In the genomic region with DNA sequence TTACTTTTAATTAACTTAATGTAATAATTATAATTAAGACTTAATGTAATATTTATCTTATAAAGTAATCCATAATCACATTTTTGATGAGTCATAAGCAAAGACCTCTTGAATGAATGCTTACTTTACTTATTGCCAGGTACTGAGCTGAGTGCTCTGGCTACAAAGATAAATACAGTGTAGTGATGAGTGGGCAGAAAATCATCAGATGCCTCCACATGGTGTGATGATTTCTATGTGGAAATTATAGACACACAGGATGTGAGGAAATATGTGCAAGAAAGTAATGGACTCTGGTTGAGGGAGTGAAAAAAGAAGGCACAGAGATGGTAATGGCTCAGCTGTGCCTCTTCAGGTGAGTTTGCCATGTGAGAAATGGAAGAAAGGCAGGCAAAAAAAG, we compare ENCODE assay signal across 22 cellular contexts.
"Had no signal": no experiment of that assay in that cellular context is flagged by ENCODE, and none has a peak within 500 bp of the region (broad histone marks: within the 10 kb centered on the region; RNA-seq: fewer than 3 reads in every experiment).

No MANE protein-coding gene starts in this region.

- H3K27ac Mint-ChIP-seq: activated CD4-positive, alpha-beta T cell treated with anti-CD3 and anti-CD28 coated beads, Interleukin-2, amount 10 ng/mL, durations not matched to agents 7 days and 5 days; activated CD8-positive, alpha-beta T cell treated with anti-CD3 and anti-CD28 coated beads, Interleukin-2, amount 10 ng/mL, durations not matched to agents 7 days and 5 days; activated T-cell treated with anti-CD3 and anti-CD28 coated beads, Interleukin-2, amount 50 U/mL, for 24 hours; dendritic cell treated with granulocyte-macrophage colony-stimulating factor and Interleukin-4, amounts not matched to agents 40 ng/mL and 50 ng/mL, for 4 days; stimulated activated naive CD8-positive, alpha-beta T cell treated with anti-CD3 and anti-CD28 coated beads, Interleukin-15, Interleukin-2, amounts not matched to agents 100 ng/mL and 50 ng/mL, for 24 hours; T-cell had no signal

- H3K4me1 Mint-ChIP-seq: activated CD4-positive, alpha-beta T cell treated with anti-CD3 and anti-CD28 coated beads, Interleukin-2, amount 10 ng/mL, durations not matched to agents 7 days and 5 days had no signal

- H3K27me3 Mint-ChIP-seq: activated CD4-positive, alpha-beta T cell treated with anti-CD3 and anti-CD28 coated beads, Interleukin-2, amount 10 ng/mL, durations not matched to agents 7 days and 5 days; dendritic cell treated with granulocyte-macrophage colony-stimulating factor and Interleukin-4, amounts not matched to agents 40 ng/mL and 50 ng/mL, for 4 days had no signal

- H3K27me3 ChIP-seq: ascending aorta, esophagus squamous epithelium, suprapubic skin, transverse colon had no signal

- H3K9me3 Mint-ChIP-seq: activated CD4-positive, alpha-beta T cell treated with anti-CD3 and anti-CD28 coated beads, Interleukin-2, amount 10 ng/mL, durations not matched to agents 7 days and 5 days; activated T-cell treated with anti-CD3 and anti-CD28 coated beads, Interleukin-2, amount 50 U/mL, for 24 hours; dendritic cell treated with granulocyte-macrophage colony-stimulating factor and Interleukin-4, amounts not matched to agents 40 ng/mL and 50 ng/mL, for 4 days; neural crest cell; stimulated activated naive CD8-positive, alpha-beta T cell treated with anti-CD3 and anti-CD28 coated beads, Interleukin-15, Interleukin-2, amounts not matched to agents 100 ng/mL and 50 ng/mL, for 24 hours; T-cell had no signal

- H3K4me3 ChIP-seq: ascending aorta, esophagus squamous epithelium, lung, prostate gland, skin epidermis, suprapubic skin, transverse colon had no signal

- H3K4me3 Mint-ChIP-seq: activated CD4-positive, alpha-beta T cell treated with anti-CD3 and anti-CD28 coated beads, Interleukin-2, amount 10 ng/mL, durations not matched to agents 7 days and 5 days; activated CD8-positive, alpha-beta T cell treated with anti-CD3 and anti-CD28 coated beads, Interleukin-2, amount 10 ng/mL, durations not matched to agents 7 days and 5 days; activated T-cell treated with anti-CD3 and anti-CD28 coated beads, Interleukin-2, amount 50 U/mL, for 24 hours; dendritic cell treated with granulocyte-macrophage colony-stimulating factor and Interleukin-4, amounts not matched to agents 40 ng/mL and 50 ng/mL, for 4 days; neural crest cell; stimulated activated naive CD8-positive, alpha-beta T cell treated with anti-CD3 and anti-CD28 coated beads, Interleukin-15, Interleukin-2, amounts not matched to agents 100 ng/mL and 50 ng/mL, for 24 hours; T-cell had no signal

- H3K36me3 ChIP-seq: ascending aorta, esophagus squamous epithelium, prostate gland, suprapubic skin, transverse colon had no signal

- H3K27ac ChIP-seq: ascending aorta, esophagus squamous epithelium, prostate gland, skin epidermis, suprapubic skin, transverse colon had no signal

- H3K36me3 Mint-ChIP-seq: T-cell had no signal

- H3K9me3 ChIP-seq: ascending aorta, esophagus squamous epithelium, prostate gland, suprapubic skin, transverse colon had no signal

- DNase-seq: activated CD4-positive, alpha-beta T cell treated with anti-CD3 and anti-CD28 coated beads, Interleukin-2, amount 10 ng/mL, durations not matched to agents 7 days and 5 days; activated CD4-positive, CD25-positive, alpha-beta regulatory T cell; activated CD8-positive, alpha-beta T cell treated with anti-CD3 and anti-CD28 coated beads, Interleukin-2, amount 10 ng/mL, durations not matched to agents 7 days and 5 days; activated naive CD4-positive, alpha-beta T cell treated with anti-CD3 and anti-CD28 coated beads, Interleukin-2, amount 50 U/mL, for 16 hours; activated T-cell treated with anti-CD3 and anti-CD28 coated beads, Interleukin-2, amount 50 U/mL, for 24 hours; cerebellar nuclear complex; effector memory CD4-positive, alpha-beta T cell; esophagus squamous epithelium; glutamatergic neuron; hypothalamus; islet precursor cell; right cardiac atrium; T-cell; transverse colon had no signal
